In the genomic region with DNA sequence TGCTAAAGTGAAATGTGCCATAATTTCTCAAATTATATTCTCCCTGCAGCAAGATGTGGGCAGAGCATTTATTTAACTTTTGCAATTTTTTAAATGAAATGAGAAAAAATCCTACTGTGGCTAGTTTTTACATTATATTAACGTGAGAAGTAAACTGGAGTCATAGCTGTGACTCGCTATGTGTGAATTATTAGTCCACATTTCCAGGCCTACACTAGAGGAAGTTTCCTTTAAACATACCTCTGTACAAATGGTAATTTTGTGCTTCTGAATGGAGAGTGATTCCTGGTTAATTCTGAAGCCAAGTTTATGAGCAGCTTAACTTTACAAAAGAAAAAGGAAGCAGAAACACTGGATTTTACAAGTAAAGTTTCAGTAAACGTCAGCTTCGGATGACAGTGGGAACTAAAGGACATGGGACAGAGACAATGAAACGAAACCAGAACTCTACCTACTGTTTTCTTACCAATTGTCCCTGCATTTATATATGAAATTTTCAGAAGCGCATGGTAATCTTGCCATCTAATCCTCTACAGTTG, we compare ENCODE assay signal across 21 cellular contexts.
DNase-seq lines count a peak whose midpoint lies in the region; ATAC-seq, FAIRE-seq and TF ChIP-seq lines count a peak whose summit lies in the region.
"Had no signal": no experiment of that assay in that cellular context is flagged by ENCODE, and none has a peak within 500 bp of the region (broad histone marks: within the 10 kb centered on the region; RNA-seq: fewer than 3 reads in every experiment).

No MANE protein-coding gene starts in this region.

- H3K4me3 ChIP-seq in K562 (no peak overlapping the region), mesenchymal stem cell (ENCODE audit: insufficient read depth in 1 of 2, low read depth in 1 of 2, low read length in 2 of 2) (peak overlapping the region in 1 of 2 experiments; percentile 58)
- H3K4me3 ChIP-seq: heart left ventricle, left lung had no signal

- TF ChIP-seq RAD21 in K562 (CRISPR knock-in tag; conservative IDR thresholded peaks at IDR 0.05 in 1 of 2, IDR thresholded peaks at IDR 0.05 in 1 of 2), result no peak

- no TSS peak for BruUV-seq in K562 (replicated peaks; lab: Mats Ljungman, UMichigan)

- H3K4me2 ChIP-seq in K562 (ENCODE audit: insufficient read depth, low read length), result no peak overlapping the region
- no peak overlapping the region for H3K4me2 ChIP-seq in mesenchymal stem cell (ENCODE audit: low read length, poor library complexity, severe bottlenecking)

- no peak overlapping the region for H4K8ac ChIP-seq in mesenchymal stem cell (ENCODE audit: low read length)

- in situ Hi-C loops in K562 (cut with MboI), result no loop called here

- no peak overlapping the region for H2BK120ac ChIP-seq in mesenchymal stem cell (ENCODE audit: low read depth, low read length)

- H2AK5ac ChIP-seq in mesenchymal stem cell (ENCODE audit: low read length, severe bottlenecking), result no peak overlapping the region

- no peaks in the 10 kb centered on the region for H4K20me1 ChIP-seq in K562 (replicated peaks; ENCODE audit: control insufficient read depth, insufficient read depth, low read length)

- H3K27ac ChIP-seq in K562 (ENCODE audit: extremely low read depth, low read depth, low read length) (no peak overlapping the region), mesenchymal stem cell (ENCODE audit: low read length, poor library complexity, severe bottlenecking) (no peak overlapping the region)
- H3K27ac ChIP-seq: C4-2B, cardiac muscle cell, left lung had no signal

- ATAC-seq in K562 (no peak), HG03095 (IDR thresholded peaks at IDR 0.05; ENCODE audit: unreplicated experiment) (no peak), HG03280 (IDR thresholded peaks at IDR 0.05; ENCODE audit: unreplicated experiment) (no peak)
- ATAC-seq: activated CD8-positive, alpha-beta T cell treated with anti-CD3 and anti-CD28 coated beads for 36 hours; heart left ventricle; left lung; Panc1 had no signal

- TF ChIP-seq EP300 in K562 (IDR thresholded peaks at IDR 0.05; ENCODE audit: low read length), result no peak

- no peak overlapping the region for H2BK12ac ChIP-seq in mesenchymal stem cell (ENCODE audit: low read length in 2 of 2)

- no peak overlapping the region for H3K4ac ChIP-seq in mesenchymal stem cell (ENCODE audit: low read depth in 1 of 2, low read length in 2 of 2)

- TF ChIP-seq CTCF in K562 (IDR thresholded peaks at IDR 0.05 in 2 of 3, conservative IDR thresholded peaks at IDR 0.05 in 1 of 3; ENCODE audit: insufficient read depth in 2 of 3, low read depth in 1 of 3, low read length in 3 of 3), result no peak

- H4K91ac ChIP-seq in mesenchymal stem cell (ENCODE audit: low read length), result no peak overlapping the region

- intact Hi-C loops in K562 (cut with micrococcal nuclease), result no loop called here

- CTCF ChIA-PET in K562 (lab: Yijun Ruan, JAX; ENCODE audit: low intra/inter-chr PET ratio), result no interaction called here

- H3K9ac ChIP-seq in K562 (ENCODE audit: insufficient read depth in 1 of 2, low read depth in 2 of 2, low read length in 2 of 2) (no peak overlapping the region), mesenchymal stem cell (ENCODE audit: low read length) (no peak overlapping the region)

- WGBS in K562 (ENCODE audit: insufficient coverage, low coverage, missing lambda C conversion rate), result 76% methylated on average over 6 of the region's 6 CpGs
- WGBS in mesenchymal stem cell, result 59% methylated on average over 4 of the region's 6 CpGs

- no peak for FAIRE-seq in K562 (lab: Jason Lieb, UNC)
- FAIRE-seq: endometrium, GM18507 had no signal

- H3K27me3 ChIP-seq in K562 (ENCODE audit: control insufficient read depth in 2 of 2, insufficient read depth in 2 of 2, low read length in 2 of 2), result no peaks in the 10 kb centered on the region
- H3K27me3 ChIP-seq in mesenchymal stem cell (ENCODE audit: control insufficient read depth in 1 of 2, insufficient read depth in 1 of 2, low read length in 2 of 2), result peaks cover 23 to 45% of the 10 kb centered on the region in 2 experiments

- H3K79me1 ChIP-seq in mesenchymal stem cell (replicated peaks; ENCODE audit: low read length, poor library complexity, severe bottlenecking), result no peaks in the 10 kb centered on the region

- H2BK15ac ChIP-seq in mesenchymal stem cell (ENCODE audit: low read depth, poor library complexity, severe bottlenecking), result no peak overlapping the region

- no peak overlapping the region for H2BK5ac ChIP-seq in mesenchymal stem cell (ENCODE audit: low read depth, low read length, poor library complexity, severe bottlenecking)

- H3K9me1 ChIP-seq in K562 (ENCODE audit: control insufficient read depth, insufficient read depth, low read length), result no peaks in the 10 kb centered on the region

- H2AFZ ChIP-seq in K562 (ENCODE audit: low read depth, low read length) (0 out of 2 replicates have a peak overlapping the region, but pooled peaks have one; percentile 1), mesenchymal stem cell (ENCODE audit: low read depth, low read length) (no peak overlapping the region)

- no peak overlapping the region for H3K14ac ChIP-seq in mesenchymal stem cell (ENCODE audit: low read length in 2 of 2)

- H3K36me3 ChIP-seq in K562 (ENCODE audit: control insufficient read depth, insufficient read depth, low read length) (no peaks in the 10 kb centered on the region), mesenchymal stem cell (ENCODE audit: control insufficient read depth in 1 of 2, insufficient read depth in 2 of 2, low read depth in 1 of 2, low read length in 2 of 2) (no peaks in the 10 kb centered on the region)
- H3K36me3 ChIP-seq: cardiac muscle cell, heart left ventricle, left lung had no signal

- no peaks in the 10 kb centered on the region; the same call in 1 of the 2 replicates for H3K9me3 ChIP-seq in K562 (replicated peaks; ENCODE audit: control insufficient read depth, insufficient read depth, low read depth, low read length)
- no peaks in the 10 kb centered on the region for H3K9me3 ChIP-seq in mesenchymal stem cell (ENCODE audit: control insufficient read depth, low read length)
- H3K9me3 ChIP-seq: heart left ventricle, left lung had no signal

- H3K23ac ChIP-seq in mesenchymal stem cell (ENCODE audit: low read length in 2 of 2), result no peak overlapping the region

- DNase-seq in EH (ENCODE audit: low read depth) (peak; percentile 41), LHCN-M2 (ENCODE audit: low read depth) (peak; percentile 62), K562 (ENCODE audit: extremely low read depth in 1 of 4, low spot score in 3 of 4) (no peak), mesenchymal stem cell (peak; percentile 45), hypothalamus (lab: John Stamatoyannopoulos, UW) (no peak)
- no peak for DNase-seq in activated CD4-positive, CD25-positive, alpha-beta regulatory T cell treated with anti-CD3 and anti-CD28 coated beads, Interleukin-2, amount 50 U/mL, for 72 hours
- DNase-seq: activated CD8-positive, alpha-beta T cell treated with anti-CD3 and anti-CD28 coated beads for 36 hours; activated naive CD4-positive, alpha-beta T cell treated with Interleukin-2 at 50 U/mL for 16 hours; activated T-cell treated with anti-CD3 and anti-CD28 coated beads for 4 hours; amygdala; cortex of kidney; heart left ventricle; left lung; trophoblast cell had no signal

- no peaks in the 10 kb centered on the region for H3K79me2 ChIP-seq in K562 (ENCODE audit: control insufficient read depth, insufficient read depth, low read length)

- no peak for TF ChIP-seq POLR2A in K562 (conservative IDR thresholded peaks at IDR 0.05)

- POLR2A ChIA-PET in K562 (lab: Yijun Ruan, JAX), result interaction anchor here (1.8 kb wide), 1 partner anchor 18 kb away, joined by 3 read pairs; no protein-coding TSS in a partner anchor

- H3K18ac ChIP-seq in mesenchymal stem cell (ENCODE audit: low read depth in 1 of 2, low read length in 2 of 2), result no peak overlapping the region

- H3K4me1 ChIP-seq in K562 (replicated peaks in 1 of 2; ENCODE audit: control insufficient read depth in 2 of 2, insufficient read depth in 2 of 2, low read length in 2 of 2), result no peaks in the 10 kb centered on the region
- H3K4me1 ChIP-seq in mesenchymal stem cell (ENCODE audit: control insufficient read depth, insufficient read depth, low read depth, low read length), result peaks cover 10% of the 10 kb centered on the region

TF ChIP-seq in K562, 482 proteins besides CTCF, POLR2A, EP300 and RAD21:
- TF ChIP-seq BRD9 (IDR thresholded peaks at IDR 0.05; ENCODE audit: low read depth, partially characterized antibody) (no peak), ZNF699 (CRISPR knock-in tag; IDR thresholded peaks at IDR 0.05; ENCODE audit: insufficient replicate concordance) (no peak)

Comparison
In these comparisons a context has a peak if more than half of its experiments do, and no peak if none do; other contexts are left out.
1. DNase-seq: peak in EH (single experiment), LHCN-M2 (single experiment) and mesenchymal stem cell (single experiment); none in K562 (0 of 4), activated CD4-positive, CD25-positive, alpha-beta regulatory T cell treated with anti-CD3 and anti-CD28 coated beads, Interleukin-2, amount 50 U/mL, for 72 hours (single experiment) and hypothalamus (0 of 51).